Comparison of ENCODE assay signal across 24 cellular contexts in genomic region chr3:150040097-150040496, GRCh38.
A peak's percentile ranks its signal among the peaks of the same experiment; 100 is the strongest.
DNase-seq lines count a peak whose midpoint lies in the region; ATAC-seq, FAIRE-seq and TF ChIP-seq lines count a peak whose summit lies in the region.
"Had no signal": no experiment of that assay in that cellular context is flagged by ENCODE, and none has a peak within 500 bp of the region (broad histone marks: within the 10 kb centered on the region; RNA-seq: fewer than 3 reads in every experiment).

No MANE protein-coding gene starts in this region.

- no peaks in the 10 kb centered on the region for H3K23me2 ChIP-seq in H9 (ENCODE audit: insufficient read length, low read depth, low read length, poor library complexity, severe bottlenecking)

- H3K27me3 Mint-ChIP-seq in H9 (ENCODE audit: low read depth): peaks cover 32% of the 10 kb centered on the region
- peaks cover 7% of the 10 kb centered on the region for H3K27me3 Mint-ChIP-seq in activated naive CD8-positive, alpha-beta T cell treated with anti-CD3 and anti-CD28 coated beads, Interleukin-2, amount 50 U/mL, for 24 hours

- no peak overlapping the region for H2BK15ac ChIP-seq in H9 (ENCODE audit: low read depth, low read length)

- H3K9me3 Mint-ChIP-seq in H9: peaks cover 10 to 13% of the 10 kb centered on the region in 2 experiments; a peak in 4 of 5 replicates
- H3K9me3 Mint-ChIP-seq in activated naive CD8-positive, alpha-beta T cell treated with anti-CD3 and anti-CD28 coated beads, Interleukin-2, amount 50 U/mL, for 24 hours: peaks cover 9% of the 10 kb centered on the region

- H3K27ac ChIP-seq in HepG2 (ENCODE audit: extremely low read length, insufficient read depth, low read length) (no peak overlapping the region), right lobe of liver (no peak overlapping the region), H9 (ENCODE audit: insufficient read length, low read depth, low read length) (no peak overlapping the region), GM12878 (ENCODE audit: control insufficient read depth, insufficient read depth) (no peak overlapping the region), sigmoid colon (no peak overlapping the region)
- H3K27ac ChIP-seq: 22Rv1; A549; BLaER1 treated with 17β-estradiol and CSF1 and Interleukin-3, amounts not matched to agents 10 nM and 100 nM; C4-2B had no signal

- TF ChIP-seq POLR2A in HepG2 (IDR thresholded peaks at IDR 0.05; ENCODE audit: insufficient read depth in 1 of 2, low read depth in 2 of 2, low read length in 2 of 2) (no peak), right lobe of liver (IDR thresholded peaks at IDR 0.05) (no peak), GM12878 (IDR thresholded peaks at IDR 0.05; ENCODE audit: low read depth, low read length) (no peak), sigmoid colon (IDR thresholded peaks at IDR 0.05) (no peak)

- ATAC-seq in HepG2 (no peak), right lobe of liver (no peak), GM12878 (peak; percentile 27), GM19455 (IDR thresholded peaks at IDR 0.05; ENCODE audit: unreplicated experiment) (no peak)
- no peak for ATAC-seq in activated naive CD8-positive, alpha-beta T cell treated with anti-CD3 and anti-CD28 coated beads, Interleukin-2, amount 50 U/mL, for 24 hours
- ATAC-seq: A549; CD8-positive, alpha-beta T cell had no signal

- H2BK5ac ChIP-seq in H9 (ENCODE audit: insufficient read length, low read length): no peak overlapping the region

- H3K4me3 ChIP-seq in HepG2 (replicated peaks in 1 of 3; ENCODE audit: insufficient read depth in 1 of 3, low read depth in 2 of 3, low read length in 3 of 3) (no peak overlapping the region), right lobe of liver (no peak overlapping the region), GM12878 (no peak overlapping the region), sigmoid colon (no peak overlapping the region)
- H3K4me3 ChIP-seq: A549; BLaER1 treated with 17β-estradiol and CSF1 and Interleukin-3, amounts not matched to agents 10 nM and 100 nM had no signal

- 62% methylated on average over 4 of the region's 4 CpGs for whole genome bisulfite sequencing in HepG2 (ENCODE audit: low lambda C conversion rate)
- 57% methylated on average over 4 of the region's 4 CpGs for WGBS in right lobe of liver (ENCODE audit: insufficient coverage, low coverage, low lambda C conversion rate, missing lambda C conversion rate)
- WGBS in H9 (ENCODE audit: extremely low coverage, insufficient read length, low lambda C conversion rate): no CpG with 5 or more reads among the region's 4 CpGs
- 26% methylated on average over 4 of the region's 4 CpGs for WGBS in GM12878 (ENCODE audit: insufficient coverage, insufficient replicate concordance, low lambda C conversion rate, missing lambda C conversion rate)
- 65 to 80% methylated on average over 4 of the region's 4 CpGs for WGBS in sigmoid colon, 2 donors

- no peak overlapping the region for H4K8ac ChIP-seq in H9 (replicated peaks; ENCODE audit: insufficient read length, low read depth, low read length)

- RAD21 ChIA-PET in GM12878 (lab: Charles Lee; ENCODE audit: unreplicated experiment): no interaction called here

- H3K4ac ChIP-seq in H9 (ENCODE audit: low read depth, low read length): no peak overlapping the region

- no peak overlapping the region for H2BK12ac ChIP-seq in H9 (ENCODE audit: insufficient read length, low read depth, low read length)

- TF ChIP-seq RAD21 in HepG2 (CRISPR knock-in tag; IDR thresholded peaks at IDR 0.05): no peak
- no peak for TF ChIP-seq RAD21 in GM12878 (IDR thresholded peaks at IDR 0.05; ENCODE audit: insufficient read depth, low read depth, low read length)

- H2AFZ ChIP-seq in HepG2 (ENCODE audit: low read length) (no peak overlapping the region), H9 (ENCODE audit: low read length) (peak overlapping the region; percentile 14), GM12878 (ENCODE audit: control insufficient read depth, low read depth, low read length) (no peak overlapping the region)

- peak overlapping the region; percentile 57 for H3K4me2 ChIP-seq in HepG2 (ENCODE audit: low read depth, low read length)
- H3K4me2 ChIP-seq in H9 (ENCODE audit: insufficient read depth, insufficient read length, low read length): no peak overlapping the region
- no peak overlapping the region for H3K4me2 ChIP-seq in GM12878 (ENCODE audit: control insufficient read depth, insufficient read depth)
- H3K4me2 ChIP-seq: A549; BLaER1 treated with 17β-estradiol and CSF1 and Interleukin-3, amounts not matched to agents 10 nM and 100 nM had no signal

- CTCF ChIA-PET in HepG2 (lab: Yijun Ruan, JAX; ENCODE audit: low intra/inter-chr PET ratio, low total read pairs) (no interaction called here), GM12878 (lab: Yijun Ruan, JAX) (no interaction called here)

- H3K36me3 Mint-ChIP-seq in H9 (ENCODE audit: insufficient read depth in 1 of 3, low read depth in 3 of 3): peaks cover 0 to 17% (median 6%) of the 10 kb centered on the region in 3 experiments; a peak in 5 of 7 replicates
- H3K36me3 Mint-ChIP-seq in activated naive CD8-positive, alpha-beta T cell treated with anti-CD3 and anti-CD28 coated beads, Interleukin-2, amount 50 U/mL, for 24 hours (ENCODE audit: low read depth): no peaks in the 10 kb centered on the region
- H3K36me3 Mint-ChIP-seq: CD8-positive, alpha-beta T cell had no signal

- no peak overlapping the region for H3T11ph ChIP-seq in H9 (ENCODE audit: low read length)

- TF ChIP-seq CTCF in HepG2 (CRISPR knock-in tag; IDR thresholded peaks at IDR 0.05) (no peak), right lobe of liver (IDR thresholded peaks at IDR 0.05) (no peak), H9 (conservative IDR thresholded peaks at IDR 0.05) (no peak), GM12878 (IDR thresholded peaks at IDR 0.05 in 2 of 3, conservative IDR thresholded peaks at IDR 0.05 in 1 of 3; ENCODE audit: control insufficient read depth in 2 of 3, extremely low read depth in 1 of 3, insufficient read depth in 1 of 3, low read depth in 3 of 3, low read length in 3 of 3) (no peak), sigmoid colon (IDR thresholded peaks at IDR 0.05) (no peak)

- no peak overlapping the region for H3K23ac ChIP-seq in H9 (ENCODE audit: insufficient read length, low read depth, low read length)

- no peak overlapping the region for H2BK20ac ChIP-seq in H9 (ENCODE audit: low read depth, low read length, poor library complexity, severe bottlenecking)

- H2AK5ac ChIP-seq in H9 (ENCODE audit: insufficient read length, low read length): no peak overlapping the region

- POLR2A ChIA-PET in HepG2 (lab: Yijun Ruan, JAX): no interaction called here
- POLR2A ChIA-PET in GM12878 (lab: Charles Lee): no interaction called here

- SMC1A ChIA-PET in GM12878 (lab: Charles Lee; ENCODE audit: uncharacterized antibody, unreplicated experiment): interaction anchor here (1.2 kb wide), 1 partner anchor 19 kb away, joined by 3 read pairs; no protein-coding TSS in a partner anchor

- DNase-seq in HepG2 (ENCODE audit: low spot score) (no peak), right lobe of liver (no peak), H9 (no peak), LoVo (ENCODE audit: low spot score) (peak; percentile 9), GM12878 (ENCODE audit: low read depth, low spot score) (no peak), sigmoid colon (no peak)
- no peak for DNase-seq in activated naive CD8-positive, alpha-beta T cell treated with anti-CD3 and anti-CD28 coated beads, Interleukin-2, amount 50 U/mL, for 24 hours
- DNase-seq: AML-193; Caco-2; Calu3; CD4-positive, alpha-beta T cell; CD8-positive, alpha-beta T cell; DMS79 treated with DMSO at 0.1 percent for 48 hours; GF-D8 had no signal

- in situ Hi-C loops in HepG2 (cut with HindIII; ENCODE audit: extremely low pct_ligation_motif_present, low pct_unique_long_range_greater_than_20kb): no loop called here
- in situ Hi-C loops in GM12878 (cut with MboI): no loop called here

- no peak overlapping the region for H3K9ac ChIP-seq in HepG2 (ENCODE audit: insufficient read depth, low read depth, low read length)
- no peak overlapping the region for H3K9ac ChIP-seq in H9 (ENCODE audit: extremely low read depth, insufficient read length, low read length)
- no peak overlapping the region for H3K9ac ChIP-seq in GM12878 (ENCODE audit: control insufficient read depth, insufficient read depth, low read length)
- H3K9ac ChIP-seq: BLaER1 treated with 17β-estradiol and CSF1 and Interleukin-3, amounts not matched to agents 10 nM and 100 nM had no signal

- no peak overlapping the region for H4K91ac ChIP-seq in H9 (ENCODE audit: insufficient read length, low read depth, low read length)

- BruUV-seq in HepG2 (replicated peaks; lab: Mats Ljungman, UMichigan) (no TSS peak), GM12878 (replicated peaks; lab: Mats Ljungman, UMichigan) (no TSS peak)

- H3K4me3 Mint-ChIP-seq in H9: no peak overlapping the region
- no peak overlapping the region for H3K4me3 Mint-ChIP-seq in activated naive CD8-positive, alpha-beta T cell treated with anti-CD3 and anti-CD28 coated beads, Interleukin-2, amount 50 U/mL, for 24 hours
- H3K4me3 Mint-ChIP-seq: B cell; CD4-positive, alpha-beta T cell; CD8-positive, alpha-beta T cell had no signal

- H3K36me3 ChIP-seq in HepG2 (replicated peaks in 1 of 2; ENCODE audit: control insufficient read depth in 1 of 2, insufficient read depth in 2 of 2, low read length in 2 of 2) (no peaks in the 10 kb centered on the region), right lobe of liver (no peaks in the 10 kb centered on the region), GM12878 (ENCODE audit: control insufficient read depth in 2 of 2, insufficient read depth in 2 of 2, low read length in 1 of 2) (no peaks in the 10 kb centered on the region), sigmoid colon (no peaks in the 10 kb centered on the region)
- H3K36me3 ChIP-seq: BLaER1 treated with 17β-estradiol and CSF1 and Interleukin-3, amounts not matched to agents 10 nM and 100 nM had no signal

- no peak overlapping the region for H3K56ac ChIP-seq in H9 (ENCODE audit: insufficient read length, low read depth, low read length)

- H2BK120ac ChIP-seq in H9 (ENCODE audit: low read depth, low read length, poor library complexity, severe bottlenecking): no peak overlapping the region

- peaks cover 25 to 35% of the 10 kb centered on the region in 2 experiments for H3K4me1 Mint-ChIP-seq in H9
- no peaks in the 10 kb centered on the region for H3K4me1 Mint-ChIP-seq in activated naive CD8-positive, alpha-beta T cell treated with anti-CD3 and anti-CD28 coated beads, Interleukin-2, amount 50 U/mL, for 24 hours
- H3K4me1 Mint-ChIP-seq: B cell had no signal

- H3K9me3 ChIP-seq in HepG2 (ENCODE audit: low read length): no peaks in the 10 kb centered on the region
- no peaks in the 10 kb centered on the region for H3K9me3 ChIP-seq in right lobe of liver
- no peaks in the 10 kb centered on the region for H3K9me3 ChIP-seq in H9 (ENCODE audit: control insufficient read depth, low read depth, low read length)
- H3K9me3 ChIP-seq in GM12878 (replicated peaks; ENCODE audit: control insufficient read depth, insufficient read depth, low read length): peaks cover 6% of the 10 kb centered on the region; the same call in 2 of the 3 replicates
- peaks cover 3 to 9% (median 6%) of the 10 kb centered on the region in 4 donors for H3K9me3 ChIP-seq in sigmoid colon

- no peak overlapping the region for H4K5ac ChIP-seq in H9 (ENCODE audit: insufficient read length, low read depth, low read length)

- no peaks in the 10 kb centered on the region for H3K79me1 ChIP-seq in H9 (ENCODE audit: insufficient read depth, low read depth, low read length, poor library complexity, severe bottlenecking)

- FAIRE-seq in HepG2 (lab: Jason Lieb, UNC) (no peak), GM12878 (lab: Jason Lieb, UNC) (no peak)
- FAIRE-seq: A549, D721Med, G401.6, GM12891, GM18507 had no signal

- H3K79me2 ChIP-seq in HepG2 (ENCODE audit: insufficient read depth, low read length) (no peaks in the 10 kb centered on the region), H9 (ENCODE audit: insufficient read depth, low read length) (no peaks in the 10 kb centered on the region), GM12878 (ENCODE audit: control insufficient read depth, insufficient read depth, low read length) (no peaks in the 10 kb centered on the region)

- TF ChIP-seq EP300 in HepG2 (IDR thresholded peaks at IDR 0.05; ENCODE audit: low read depth in 2 of 2, low read length in 2 of 2) (no peak), HepG2 (CRISPR knock-in tag; IDR thresholded peaks at IDR 0.05; ENCODE audit: borderline replicate concordance) (no peak), GM12878 (IDR thresholded peaks at IDR 0.05; ENCODE audit: borderline replicate concordance in 1 of 2, control insufficient read depth in 1 of 2, low read depth in 2 of 2, low read length in 2 of 2) (no peak), sigmoid colon (IDR thresholded peaks at IDR 0.05) (no peak)

- H4K20me1 ChIP-seq in HepG2 (ENCODE audit: insufficient read depth, low read length) (no peaks in the 10 kb centered on the region), H9 (ENCODE audit: control insufficient read depth, insufficient read depth, insufficient read length) (no peaks in the 10 kb centered on the region), GM12878 (ENCODE audit: control insufficient read depth, insufficient read depth) (no peaks in the 10 kb centered on the region)
- H4K20me1 ChIP-seq: BLaER1 treated with 17β-estradiol and CSF1 and Interleukin-3, amounts not matched to agents 10 nM and 100 nM had no signal

- H3K27me3 ChIP-seq in HepG2 (ENCODE audit: control insufficient read depth in 1 of 2, insufficient read depth in 2 of 2, low read length in 2 of 2): no peaks in the 10 kb centered on the region; a peak in 2 of 5 replicates
- no peaks in the 10 kb centered on the region for H3K27me3 ChIP-seq in right lobe of liver
- H3K27me3 ChIP-seq in H9 (ENCODE audit: insufficient read depth, low read length): no peaks in the 10 kb centered on the region
- no peaks in the 10 kb centered on the region for H3K27me3 ChIP-seq in GM12878 (replicated peaks in 1 of 2; ENCODE audit: control insufficient read depth in 2 of 2, insufficient read depth in 2 of 2, low read length in 1 of 2)
- H3K27me3 ChIP-seq in sigmoid colon: no peaks in the 10 kb centered on the region
- H3K27me3 ChIP-seq: BLaER1 treated with 17β-estradiol and CSF1 and Interleukin-3, amounts not matched to agents 10 nM and 100 nM had no signal

- H3K18ac ChIP-seq in H9 (ENCODE audit: insufficient read length, low read depth, low read length): no peak overlapping the region

- no peak overlapping the region for H3K14ac ChIP-seq in H9 (ENCODE audit: insufficient read depth, low read length)

- no peak overlapping the region for H3K27ac Mint-ChIP-seq in H9
- H3K27ac Mint-ChIP-seq in activated naive CD8-positive, alpha-beta T cell treated with anti-CD3 and anti-CD28 coated beads, Interleukin-2, amount 50 U/mL, for 24 hours: no peak overlapping the region
- H3K27ac Mint-ChIP-seq: B cell; CD4-positive, alpha-beta T cell; CD8-positive, alpha-beta T cell had no signal

- intact Hi-C loops in HepG2 (cut with micrococcal nuclease; ENCODE audit: unreplicated experiment): no loop called here
- intact Hi-C loops in right lobe of liver (cut with DNase I): no loop called here
- intact Hi-C loops in GM12878 (cut with micrococcal nuclease; ENCODE audit: unreplicated experiment): no loop called here
- intact Hi-C loops in sigmoid colon (cut with DNase I): no loop called here

- peaks cover 7% of the 10 kb centered on the region; the same call in 1 of the 2 replicates for H3K4me1 ChIP-seq in HepG2 (ENCODE audit: insufficient read depth, low read length)
- H3K4me1 ChIP-seq in right lobe of liver: no peaks in the 10 kb centered on the region
- peaks cover 13% of the 10 kb centered on the region for H3K4me1 ChIP-seq in H9 (ENCODE audit: insufficient read depth, low read length)
- H3K4me1 ChIP-seq in GM12878 (ENCODE audit: control insufficient read depth, insufficient read depth, low read length): no peaks in the 10 kb centered on the region
- H3K4me1 ChIP-seq in sigmoid colon: no peaks in the 10 kb centered on the region
- H3K4me1 ChIP-seq: A549 had no signal
